17 cellular contexts compared by ENCODE assay signal in the genomic region with DNA sequence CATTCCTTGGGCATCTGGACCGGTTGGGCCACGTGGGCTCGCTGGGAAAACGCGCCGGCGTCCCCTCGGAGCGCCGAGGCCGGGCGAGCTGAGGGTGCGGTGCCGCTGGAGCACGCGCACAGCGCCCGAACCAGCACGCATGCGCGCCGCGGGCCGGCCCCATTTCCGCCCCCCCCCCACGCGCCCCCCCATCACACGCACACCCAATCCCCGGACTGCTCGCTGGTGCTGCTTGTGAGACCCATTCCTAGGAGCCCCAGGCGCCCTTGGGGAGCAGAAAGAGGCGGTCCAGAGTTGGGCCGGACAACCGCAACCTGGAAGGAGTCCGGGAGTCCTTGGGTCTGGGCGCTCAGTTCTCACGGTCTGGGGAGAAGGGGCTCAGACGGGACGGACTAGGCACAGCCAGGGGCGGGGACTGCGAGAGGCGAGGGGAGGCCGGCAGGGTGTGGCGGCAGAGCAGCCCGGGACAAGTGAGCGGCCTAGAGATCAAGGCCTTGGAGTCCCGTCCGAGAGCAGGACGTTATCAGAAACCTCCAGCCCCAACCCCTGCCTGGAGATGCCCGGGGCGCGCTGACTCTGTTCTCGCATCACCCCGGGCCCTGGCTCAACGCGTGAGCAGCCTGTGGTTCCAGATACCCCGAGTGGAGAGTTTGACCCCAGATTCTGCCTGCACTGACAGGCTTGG. TPM values are rescaled to one million over a fixed set of nuclear protein-coding genes. Genes with fewer than 3 reads are reported as not detected.
A peak's percentile ranks its signal among the peaks of the same experiment; 100 is the strongest.
DNase-seq lines count a peak whose midpoint lies in the region; ATAC-seq, FAIRE-seq and TF ChIP-seq lines count a peak whose summit lies in the region.
"Had no signal": no experiment of that assay in that cellular context is flagged by ENCODE, and none has a peak within 500 bp of the region (broad histone marks: within the 10 kb centered on the region; RNA-seq: fewer than 3 reads in every experiment).

No MANE protein-coding gene starts in this region.

- H3K9ac ChIP-seq in HepG2 (ENCODE audit: insufficient read depth, low read depth, low read length): no peak overlapping the region
- peak overlapping the region; percentile 8 for H3K9ac ChIP-seq in NT2/D1 (ENCODE audit: insufficient read length, low read depth)

- H3K9me3 ChIP-seq in HepG2 (ENCODE audit: low read length) (no peaks in the 10 kb centered on the region), right lobe of liver (no peaks in the 10 kb centered on the region), NT2/D1 (ENCODE audit: insufficient read depth, low read length) (peaks cover 5% of the 10 kb centered on the region; the same call in 1 of the 2 replicates), thymus (ENCODE audit: control insufficient read depth) (peaks cover 5% of the 10 kb centered on the region), small intestine (ENCODE audit: control insufficient read depth, low read depth) (no peaks in the 10 kb centered on the region)
- no peaks in the 10 kb centered on the region for H3K9me3 ChIP-seq in CD4-positive, alpha-beta T cell (ENCODE audit: control insufficient read depth, low read length)
- H3K9me3 ChIP-seq: colonic mucosa, lower lobe of right lung had no signal

- 39% methylated on average over 16 of the region's 57 CpGs for WGBS in HepG2 (ENCODE audit: low lambda C conversion rate)
- 4% methylated on average over 4 of the region's 57 CpGs for WGBS in right lobe of liver (ENCODE audit: insufficient coverage, low coverage, low lambda C conversion rate, missing lambda C conversion rate)
- 8% methylated on average over 57 of the region's 57 CpGs for WGBS in thymus
- WGBS in small intestine, 3 donors: 7 to 9% (median 8%) methylated on average over 46 to 57 of the region's 57 CpGs

- H3K4me3 Mint-ChIP-seq in glutamatergic neuron (ENCODE audit: unreplicated experiment): no peak overlapping the region
- no peak overlapping the region for H3K4me3 Mint-ChIP-seq in CD4-positive, alpha-beta T cell
- H3K4me3 Mint-ChIP-seq: activated CD8-positive, alpha-beta T cell treated with anti-CD3 and anti-CD28 coated beads for 36 hours had no signal

- H2AFZ ChIP-seq in HepG2 (ENCODE audit: low read length): no peak overlapping the region

- no peak for TF ChIP-seq POLR2A in HepG2 (IDR thresholded peaks at IDR 0.05; ENCODE audit: insufficient read depth in 1 of 2, low read depth in 2 of 2, low read length in 2 of 2)
- no peak for TF ChIP-seq POLR2A in right lobe of liver (IDR thresholded peaks at IDR 0.05)

- no peak for TF ChIP-seq RAD21 in HepG2 (CRISPR knock-in tag; IDR thresholded peaks at IDR 0.05)

- DNase-seq in HepG2 (ENCODE audit: low spot score): no peak
- DNase-seq in right lobe of liver: no peak
- DNase-seq in NT2/D1 (ENCODE audit: low read depth, low spot score): no peak
- peak; percentile 28 for DNase-seq in glutamatergic neuron
- no peak for DNase-seq in CD4-positive, alpha-beta T cell
- no peak for DNase-seq in stimulated activated CD4-positive, alpha-beta T cell treated with anti-CD3 and anti-CD28 coated beads, Interleukin-4, amount 100 ng/mL, for 1 hour
- DNase-seq in small intestine: no peak
- DNase-seq: activated CD8-positive, alpha-beta T cell treated with anti-CD3 and anti-CD28 coated beads for 36 hours; colonic mucosa; lower lobe of right lung; NCI-H2081 treated with DMSO at 0.1 percent for 48 hours had no signal

- TF ChIP-seq CTCF in HepG2 (CRISPR knock-in tag; IDR thresholded peaks at IDR 0.05) (no peak), right lobe of liver (IDR thresholded peaks at IDR 0.05) (no peak), glutamatergic neuron (IDR thresholded peaks at IDR 0.05; ENCODE audit: partially characterized antibody, unreplicated experiment) (no peak)
- no peak for TF ChIP-seq CTCF in CD4-positive, alpha-beta T cell (IDR thresholded peaks at IDR 0.05)

- H3K27ac ChIP-seq in HepG2 (ENCODE audit: extremely low read length, insufficient read depth, low read length): no peak overlapping the region
- no peak overlapping the region for H3K27ac ChIP-seq in right lobe of liver
- no peak overlapping the region for H3K27ac ChIP-seq in thymus (ENCODE audit: low read depth)
- no peak overlapping the region for H3K27ac ChIP-seq in CD4-positive, alpha-beta T cell (ENCODE audit: low read depth, low read length)
- H3K27ac ChIP-seq in small intestine (ENCODE audit: low read depth in 1 of 2, low read length in 1 of 2): no peak overlapping the region
- H3K27ac ChIP-seq: colonic mucosa, epithelial cell of prostate, lower lobe of right lung had no signal

- H3K4me3 ChIP-seq in HepG2 (replicated peaks in 1 of 3; ENCODE audit: insufficient read depth in 1 of 3, low read depth in 2 of 3, low read length in 3 of 3) (peak overlapping the region in 1 of 3 experiments; percentile 54; a peak in 1 of 6 replicates), right lobe of liver (no peak overlapping the region), NT2/D1 (ENCODE audit: insufficient read length, low read depth) (no peak overlapping the region), thymus (ENCODE audit: low read length) (peak overlapping the region; percentile 31), small intestine (ENCODE audit: low read depth in 1 of 2, low read length in 2 of 2) (no peak overlapping the region)
- H3K4me3 ChIP-seq: colonic mucosa, lower lobe of right lung had no signal

- H3K9me3 Mint-ChIP-seq in glutamatergic neuron (ENCODE audit: unreplicated experiment): peaks cover 22% of the 10 kb centered on the region
- H3K9me3 Mint-ChIP-seq in CD4-positive, alpha-beta T cell: no peaks in the 10 kb centered on the region
- H3K9me3 Mint-ChIP-seq: activated CD8-positive, alpha-beta T cell treated with anti-CD3 and anti-CD28 coated beads for 36 hours had no signal

- TF ChIP-seq EP300 in HepG2 (IDR thresholded peaks at IDR 0.05; ENCODE audit: low read depth in 2 of 2, low read length in 2 of 2): no peak
- no peak for TF ChIP-seq EP300 in HepG2 (CRISPR knock-in tag; IDR thresholded peaks at IDR 0.05; ENCODE audit: borderline replicate concordance)

- peak; percentile 9 for ATAC-seq in HepG2
- no peak for ATAC-seq in right lobe of liver
- no peak for ATAC-seq in CD4-positive, alpha-beta T cell (ENCODE audit: poor library complexity)
- ATAC-seq: activated CD8-positive, alpha-beta T cell treated with anti-CD3 and anti-CD28 coated beads for 36 hours; lower lobe of right lung; naive thymus-derived CD8-positive, alpha-beta T cell had no signal

- H3K27me3 ChIP-seq in HepG2 (ENCODE audit: control insufficient read depth in 1 of 2, insufficient read depth in 2 of 2, low read length in 2 of 2) (peaks cover 60 to 100% of the 10 kb centered on the region in 2 experiments), right lobe of liver (peaks cover 27 to 90% of the 10 kb centered on the region in 2 donors), NT2/D1 (ENCODE audit: insufficient read depth, insufficient read length) (peaks cover 100% of the 10 kb centered on the region), thymus (ENCODE audit: control insufficient read depth, insufficient read depth) (peaks cover 99% of the 10 kb centered on the region), small intestine (ENCODE audit: control insufficient read depth in 2 of 2, insufficient read depth in 2 of 2, low read length in 2 of 2) (peaks cover 20 to 85% of the 10 kb centered on the region in 2 donors)
- peaks cover 99% of the 10 kb centered on the region for H3K27me3 ChIP-seq in CD4-positive, alpha-beta T cell (ENCODE audit: control insufficient read depth, insufficient read depth, low read length)

- FAIRE-seq in HepG2 (lab: Jason Lieb, UNC) (no peak), small intestine (lab: Jason Lieb, UNC) (no peak)
- FAIRE-seq: GM18507, RCC 7860 had no signal

- H3K4me2 ChIP-seq in HepG2 (ENCODE audit: low read depth, low read length): no peak overlapping the region

- peaks cover 52% of the 10 kb centered on the region for H3K27me3 Mint-ChIP-seq in glutamatergic neuron (ENCODE audit: unreplicated experiment)
- peaks cover 86% of the 10 kb centered on the region for H3K27me3 Mint-ChIP-seq in CD4-positive, alpha-beta T cell

- BruUV-seq in HepG2 (replicated peaks; lab: Mats Ljungman, UMichigan): no TSS peak

- POLR2A ChIA-PET in HepG2 (lab: Yijun Ruan, JAX): interaction anchor here (1.3 to 1.6 kb wide), 2 partner anchors 32 to 37 kb away, joined by 3 to 10 read pairs; partner anchors contain the start of gene CBX4
- POLR2A ChIA-PET in CD4-positive, alpha-beta T cell (lab: Charles Lee): interaction anchor here (2.0 to 10.2 kb wide), 3 partner anchors 9 to 38 kb away, joined by 8 to 127 read pairs (median 10); partner anchors contain the start of gene CBX4

- CTCF ChIA-PET in HepG2 (lab: Yijun Ruan, JAX; ENCODE audit: low intra/inter-chr PET ratio, low total read pairs): no interaction called here
- CTCF ChIA-PET in CD4-positive, alpha-beta T cell (lab: Charles Lee): no interaction called here

- H3K27ac Mint-ChIP-seq in glutamatergic neuron (ENCODE audit: unreplicated experiment): no peak overlapping the region
- H3K27ac Mint-ChIP-seq in CD4-positive, alpha-beta T cell: no peak overlapping the region
- H3K27ac Mint-ChIP-seq: activated CD8-positive, alpha-beta T cell treated with anti-CD3 and anti-CD28 coated beads for 36 hours; activated T-helper 2 cell treated with anti-CD3 and anti-CD28 coated beads, Interferon-gamma antibody, Interleukin-2, Interleukin-4, amounts not matched to agents 10 μg/mL and 5 μg/mL and 100 μg/mL, durations not matched to agents 14 hours and 24 hours and 36 hours had no signal

- no peaks in the 10 kb centered on the region for H3K36me3 ChIP-seq in HepG2 (replicated peaks in 1 of 2; ENCODE audit: control insufficient read depth in 1 of 2, insufficient read depth in 2 of 2, low read length in 2 of 2)
- no peaks in the 10 kb centered on the region for H3K36me3 ChIP-seq in right lobe of liver
- H3K36me3 ChIP-seq in NT2/D1 (ENCODE audit: insufficient read depth, insufficient read length, low read length): no peaks in the 10 kb centered on the region
- H3K36me3 ChIP-seq in thymus (ENCODE audit: control insufficient read depth, insufficient read depth): no peaks in the 10 kb centered on the region
- H3K36me3 ChIP-seq in small intestine (ENCODE audit: control insufficient read depth in 2 of 2, insufficient read depth in 2 of 2, low read length in 2 of 2): no peaks in the 10 kb centered on the region
- H3K36me3 ChIP-seq: colonic mucosa, lower lobe of right lung had no signal

- H3K4me1 ChIP-seq in HepG2 (ENCODE audit: insufficient read depth, low read length): peaks cover 70% of the 10 kb centered on the region
- H3K4me1 ChIP-seq in right lobe of liver: peaks cover 0 to 26% (median 2%) of the 10 kb centered on the region in 4 donors
- peaks cover 36% of the 10 kb centered on the region for H3K4me1 ChIP-seq in NT2/D1 (ENCODE audit: insufficient read depth, insufficient read length)
- H3K4me1 ChIP-seq in thymus (ENCODE audit: control insufficient read depth, insufficient read depth, low read length): peaks cover 41% of the 10 kb centered on the region
- H3K4me1 ChIP-seq in small intestine (ENCODE audit: control insufficient read depth in 2 of 2, insufficient read depth in 1 of 2, low read depth in 1 of 2, low read length in 1 of 2): peaks cover 0 to 5% of the 10 kb centered on the region in 2 donors

- peaks cover 22% of the 10 kb centered on the region for H3K4me1 Mint-ChIP-seq in glutamatergic neuron (ENCODE audit: low read depth, unreplicated experiment)
- H3K4me1 Mint-ChIP-seq in CD4-positive, alpha-beta T cell (ENCODE audit: low read depth): peaks cover 50% of the 10 kb centered on the region

- H3K79me2 ChIP-seq in HepG2 (ENCODE audit: insufficient read depth, low read length): no peaks in the 10 kb centered on the region

- intact Hi-C loops in HepG2 (cut with micrococcal nuclease; ENCODE audit: unreplicated experiment): no loop called here
- intact Hi-C loops in right lobe of liver (cut with DNase I): loop anchor here in 1 of 2 donors (5.0 to 10.0 kb wide), 2 partner anchors 39 to 182 kb away; no protein-coding TSS in a partner anchor
- intact Hi-C loops in CD4-positive, alpha-beta T cell (cut with DNase I, micrococcal nuclease): no loop called here

- peaks cover 3% of the 10 kb centered on the region for H3K36me3 Mint-ChIP-seq in glutamatergic neuron (ENCODE audit: unreplicated experiment)
- peaks cover 4% of the 10 kb centered on the region for H3K36me3 Mint-ChIP-seq in CD4-positive, alpha-beta T cell (ENCODE audit: low read depth)

- in situ Hi-C loops in HepG2 (cut with HindIII; ENCODE audit: extremely low pct_ligation_motif_present, low pct_unique_long_range_greater_than_20kb): no loop called here

- H4K20me1 ChIP-seq in HepG2 (ENCODE audit: insufficient read depth, low read length): no peaks in the 10 kb centered on the region

RNA-seq across cellular contexts. Expression of gene CBX8, which starts 6.0 kb away (rescaled TPM):
- total RNA-seq in HepG2 (2016; rRNA removed; fragmentation: Illumina TruSeq; extraction: Trizol): 12.0 and 12.6 TPM in 2 replicates
- total RNA-seq in HepG2 (2016; cell fraction: cytosol; rRNA removed; fragmentation: Illumina TruSeq; extraction: Trizol; ENCODE audit: low read depth): 1.3 and 2.4 TPM in 2 replicates
- total RNA-seq in HepG2 (2016; cell fraction: insoluble cytoplasmic fraction; rRNA removed; fragmentation: Illumina TruSeq; extraction: Trizol): 12.8 and 13.5 TPM in 2 replicates
- total RNA-seq in HepG2 (2016; cell fraction: membrane; rRNA removed; fragmentation: Illumina TruSeq; extraction: Trizol): 4.8 and 5.6 TPM in 2 replicates
- 5.7 and 8.6 TPM in 2 replicates for total RNA-seq in HepG2 (2016; cell fraction: nucleus; rRNA removed; fragmentation: Illumina TruSeq; extraction: Trizol)
- 0.34 and 0.76 TPM in 2 replicates for polyA plus RNA-seq in HepG2 (2011; rRNA removed)
- polyA plus RNA-seq in HepG2 (2011; cell fraction: cytosol; rRNA removed): 0.72 and 0.99 TPM in 2 replicates
- polyA plus RNA-seq in HepG2 (2011; cell fraction: nucleus; rRNA removed): 3.4 and 5.0 TPM in 2 replicates
- 7.4 and 7.7 TPM in 2 replicates for polyA plus RNA-seq in HepG2 (2012)
- polyA plus RNA-seq in HepG2 (2016; cell fraction: cytosol; fragmentation: Illumina TruSeq; extraction: Trizol; ENCODE audit: low read depth): 0.54 and 0.80 TPM in 2 replicates
- polyA plus RNA-seq in HepG2 (2016; cell fraction: insoluble cytoplasmic fraction; fragmentation: Illumina TruSeq; extraction: Trizol; ENCODE audit: low read depth): 10.9 and 11.0 TPM in 2 replicates
- polyA plus RNA-seq in HepG2 (2016; cell fraction: membrane; fragmentation: Illumina TruSeq; extraction: Trizol; ENCODE audit: low read depth): 1.4 TPM in 2 replicates
- polyA plus RNA-seq in HepG2 (2016; cell fraction: nucleus; fragmentation: Illumina TruSeq; extraction: Trizol; ENCODE audit: insufficient read depth, low read depth): 15.7 and 18.7 TPM in 2 replicates
- polyA minus RNA-seq in HepG2 (2011; rRNA and poly(A)+ RNA removed; ENCODE audit: low replicate concordance): 1.2 and 1.6 TPM in 2 replicates
- polyA minus RNA-seq in HepG2 (2011; cell fraction: cytosol; rRNA and poly(A)+ RNA removed): 1.8 and 1.9 TPM in 2 replicates
- polyA minus RNA-seq in HepG2 (2011; cell fraction: nucleus; rRNA and poly(A)+ RNA removed): 0.77 and 0.87 TPM in 2 replicates
- 1 to 10 TPM; 1.2 to 4.7 (median 2.0) TPM for total RNA-seq in right lobe of liver
- 13.8 TPM for total RNA-seq in glutamatergic neuron (ENCODE audit: unreplicated experiment)
- 12.8 TPM for polyA plus RNA-seq in thymus
- total RNA-seq in CD4-positive, alpha-beta T cell: 1 to 10 TPM; 5.3 to 6.5 TPM
- polyA plus RNA-seq in small intestine: 1 to 10 TPM; 2.7 to 6.1 (median 4.5) TPM

RNA-seq across cellular contexts. Expression of gene CBX2, which starts 24.9 kb away (rescaled TPM):
- 13.0 and 14.5 TPM in 2 replicates for total RNA-seq in HepG2 (2016; rRNA removed; fragmentation: Illumina TruSeq; extraction: Trizol)
- 6.8 and 7.5 TPM in 2 replicates for total RNA-seq in HepG2 (2016; cell fraction: cytosol; rRNA removed; fragmentation: Illumina TruSeq; extraction: Trizol; ENCODE audit: low read depth)
- total RNA-seq in HepG2 (2016; cell fraction: insoluble cytoplasmic fraction; rRNA removed; fragmentation: Illumina TruSeq; extraction: Trizol): 11.8 and 15.7 TPM in 2 replicates
- 9.1 and 10.9 TPM in 2 replicates for total RNA-seq in HepG2 (2016; cell fraction: membrane; rRNA removed; fragmentation: Illumina TruSeq; extraction: Trizol)
- 11.8 and 14.3 TPM in 2 replicates for total RNA-seq in HepG2 (2016; cell fraction: nucleus; rRNA removed; fragmentation: Illumina TruSeq; extraction: Trizol)
- polyA plus RNA-seq in HepG2 (2011; rRNA removed): 31.1 and 40.2 TPM in 2 replicates
- polyA plus RNA-seq in HepG2 (2011; cell fraction: cytosol; rRNA removed): 25.9 and 34.2 TPM in 2 replicates
- polyA plus RNA-seq in HepG2 (2011; cell fraction: nucleus; rRNA removed): 90.7 and 95.7 TPM in 2 replicates
- polyA plus RNA-seq in HepG2 (2012): 41.2 and 46.2 TPM in 2 replicates
- polyA plus RNA-seq in HepG2 (2016; cell fraction: cytosol; fragmentation: Illumina TruSeq; extraction: Trizol; ENCODE audit: low read depth): 4.2 and 5.6 TPM in 2 replicates
- 9.1 and 12.0 TPM in 2 replicates for polyA plus RNA-seq in HepG2 (2016; cell fraction: insoluble cytoplasmic fraction; fragmentation: Illumina TruSeq; extraction: Trizol; ENCODE audit: low read depth)
- 3.9 and 6.0 TPM in 2 replicates for polyA plus RNA-seq in HepG2 (2016; cell fraction: membrane; fragmentation: Illumina TruSeq; extraction: Trizol; ENCODE audit: low read depth)
- 18.6 and 21.1 TPM in 2 replicates for polyA plus RNA-seq in HepG2 (2016; cell fraction: nucleus; fragmentation: Illumina TruSeq; extraction: Trizol; ENCODE audit: insufficient read depth, low read depth)
- polyA minus RNA-seq in HepG2 (2011; rRNA and poly(A)+ RNA removed; ENCODE audit: low replicate concordance): 42.9 and 69.2 TPM in 2 replicates
- polyA minus RNA-seq in HepG2 (2011; cell fraction: cytosol; rRNA and poly(A)+ RNA removed): 31.2 and 31.6 TPM in 2 replicates
- 17.8 and 22.4 TPM in 2 replicates for polyA minus RNA-seq in HepG2 (2011; cell fraction: nucleus; rRNA and poly(A)+ RNA removed)
- 1 to 10 TPM in 3 of 6 experiments, under 1 TPM in 3; 0.33 to 3.5 (median 1.1) TPM for total RNA-seq in right lobe of liver
- 78.8 TPM for total RNA-seq in glutamatergic neuron (ENCODE audit: unreplicated experiment)
- polyA plus RNA-seq in thymus: 4.4 TPM
- under 1 TPM in 1 of 2 experiments, not detected in 1; 0.31 TPM for total RNA-seq in CD4-positive, alpha-beta T cell
- polyA plus RNA-seq in small intestine: 1 to 10 TPM in 2 of 3 donors, under 1 TPM in 1; 0.22 to 2.3 (median 1.9) TPM

RNA-seq across cellular contexts. Expression of gene CBX4, which starts 36.4 kb away (rescaled TPM):
- total RNA-seq in HepG2 (2016; rRNA removed; fragmentation: Illumina TruSeq; extraction: Trizol): 17.1 and 25.8 TPM in 2 replicates
- 4.7 and 4.8 TPM in 2 replicates for total RNA-seq in HepG2 (2016; cell fraction: cytosol; rRNA removed; fragmentation: Illumina TruSeq; extraction: Trizol; ENCODE audit: low read depth)
- total RNA-seq in HepG2 (2016; cell fraction: insoluble cytoplasmic fraction; rRNA removed; fragmentation: Illumina TruSeq; extraction: Trizol): 17.7 and 25.2 TPM in 2 replicates
- total RNA-seq in HepG2 (2016; cell fraction: membrane; rRNA removed; fragmentation: Illumina TruSeq; extraction: Trizol): 13.9 and 15.1 TPM in 2 replicates
- 18.5 and 22.8 TPM in 2 replicates for total RNA-seq in HepG2 (2016; cell fraction: nucleus; rRNA removed; fragmentation: Illumina TruSeq; extraction: Trizol)
- polyA plus RNA-seq in HepG2 (2011; rRNA removed): 50.8 and 61.1 TPM in 2 replicates
- polyA plus RNA-seq in HepG2 (2011; cell fraction: cytosol; rRNA removed): 31.1 and 45.6 TPM in 2 replicates
- 117 and 122 TPM in 2 replicates for polyA plus RNA-seq in HepG2 (2011; cell fraction: nucleus; rRNA removed)
- polyA plus RNA-seq in HepG2 (2012): 27.9 and 32.4 TPM in 2 replicates
- 3.7 and 4.2 TPM in 2 replicates for polyA plus RNA-seq in HepG2 (2016; cell fraction: cytosol; fragmentation: Illumina TruSeq; extraction: Trizol; ENCODE audit: low read depth)
- polyA plus RNA-seq in HepG2 (2016; cell fraction: insoluble cytoplasmic fraction; fragmentation: Illumina TruSeq; extraction: Trizol; ENCODE audit: low read depth): 29.4 and 33.0 TPM in 2 replicates
- polyA plus RNA-seq in HepG2 (2016; cell fraction: membrane; fragmentation: Illumina TruSeq; extraction: Trizol; ENCODE audit: low read depth): 11.7 and 12.5 TPM in 2 replicates
- 60.4 and 60.8 TPM in 2 replicates for polyA plus RNA-seq in HepG2 (2016; cell fraction: nucleus; fragmentation: Illumina TruSeq; extraction: Trizol; ENCODE audit: insufficient read depth, low read depth)
- polyA minus RNA-seq in HepG2 (2011; rRNA and poly(A)+ RNA removed; ENCODE audit: low replicate concordance): 17.1 and 51.0 TPM in 2 replicates
- polyA minus RNA-seq in HepG2 (2011; cell fraction: cytosol; rRNA and poly(A)+ RNA removed): 33.1 and 38.6 TPM in 2 replicates
- polyA minus RNA-seq in HepG2 (2011; cell fraction: nucleus; rRNA and poly(A)+ RNA removed): 17.8 and 25.2 TPM in 2 replicates
- total RNA-seq in right lobe of liver: 10 to 100 TPM in 5 of 6 experiments, 1 to 10 TPM in 1; 8.9 to 21.9 (median 15.1) TPM
- total RNA-seq in glutamatergic neuron (ENCODE audit: unreplicated experiment): 19.3 TPM
- polyA plus RNA-seq in thymus: 32.1 TPM
- 100 to 1,000 TPM; 196 to 202 TPM for total RNA-seq in CD4-positive, alpha-beta T cell
- 10 to 100 TPM in 1 of 3 donors, 1 to 10 TPM in 2; 5.4 to 15.2 (median 6.3) TPM for polyA plus RNA-seq in small intestine
